8 cellular contexts compared by ENCODE assay signal in the genomic region with DNA sequence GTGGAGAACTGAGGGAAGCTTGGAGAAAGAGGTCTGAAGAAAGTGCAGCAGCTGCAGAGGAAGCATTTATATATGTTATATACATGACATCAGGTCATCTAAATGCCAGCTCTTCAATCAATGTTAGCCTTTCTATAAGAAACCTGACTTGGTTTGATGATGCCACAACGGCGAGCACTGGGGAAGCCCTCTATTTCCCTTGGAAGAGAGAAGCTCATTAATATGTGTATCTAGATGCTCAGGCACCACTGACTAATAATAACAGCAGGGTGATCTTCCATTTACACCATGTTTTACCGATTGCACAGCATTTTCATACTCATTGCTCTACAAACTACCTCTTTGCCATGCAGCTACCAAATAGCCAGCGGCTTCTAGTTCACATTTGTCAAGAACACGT. TPM values are rescaled to one million over a fixed set of nuclear protein-coding genes. Genes with fewer than 3 reads are reported as not detected.
DNase-seq lines count a peak whose midpoint lies in the region; ATAC-seq, FAIRE-seq and TF ChIP-seq lines count a peak whose summit lies in the region.

No MANE protein-coding gene starts in this region.

- no peaks in the 10 kb centered on the region for H3K27me3 Mint-ChIP-seq in mesothelial cell of epicardium (ENCODE audit: low read depth)

- peak overlapping the region; percentile 55 for H3K4me3 ChIP-seq in A549
- peak overlapping the region; percentile 79 for H3K4me3 ChIP-seq in HUES64 (ENCODE audit: low read length)
- H3K4me3 ChIP-seq in brain microvascular endothelial cell (ENCODE audit: low read depth, low read length) = peak overlapping the region; percentile 97

- H3K4me1 Mint-ChIP-seq in mesothelial cell of epicardium = peaks cover 20% of the 10 kb centered on the region

- no peak for TF ChIP-seq RAD21 in A549 (conservative IDR thresholded peaks at IDR 0.05 in 1 of 2, IDR thresholded peaks at IDR 0.05 in 1 of 2)

- peak overlapping the region; percentile 97 for H3K4me3 Mint-ChIP-seq in mesothelial cell of epicardium

- no peak for TF ChIP-seq POLR2A in A549 (IDR thresholded peaks at IDR 0.05; ENCODE audit: low read length)

- H3K9me3 Mint-ChIP-seq in mesothelial cell of epicardium = peaks cover 7% of the 10 kb centered on the region

- H3K27ac ChIP-seq in A549 (peak overlapping the region; percentile 64 to 87), HUES64 (ENCODE audit: low read depth, low read length) (no peak overlapping the region), brain microvascular endothelial cell (no peak overlapping the region)

- H3K9ac ChIP-seq in HUES64 (ENCODE audit: low read depth, low read length) = peak overlapping the region; percentile 67

- TF ChIP-seq EP300 in A549 (IDR thresholded peaks at IDR 0.05) = no peak

- CTCF ChIA-PET in A549 (lab: Yijun Ruan, JAX) = interaction anchor here (0.6 to 11.4 kb wide), 9 partner anchors 14 to 300 kb away, joined by 3 to 85 read pairs (median 3); no protein-coding TSS in a partner anchor

- no peak for TF ChIP-seq CTCF in A549 (IDR thresholded peaks at IDR 0.05)
- no peak for TF ChIP-seq CTCF in brain microvascular endothelial cell (IDR thresholded peaks at IDR 0.05; ENCODE audit: low read depth, low read length, missing control alignments)
- TF ChIP-seq CTCF in mesothelial cell of epicardium (IDR thresholded peaks at IDR 0.05; ENCODE audit: unreplicated experiment) = no peak

- H3K27me3 ChIP-seq in HUES64 (ENCODE audit: insufficient read depth, low read length) (no peaks in the 10 kb centered on the region), brain microvascular endothelial cell (replicated peaks) (no peaks in the 10 kb centered on the region)

- peak overlapping the region; percentile 91 for H3K4me2 ChIP-seq in A549

- in situ Hi-C loops in brain microvascular endothelial cell (cut with HindIII; ENCODE audit: low pct_ligation_motif_present, low sequenced_read_pairs) = no loop called here

- FAIRE-seq in A549 (lab: Jason Lieb, UNC) = no peak

- H3K36me3 ChIP-seq in HUES64 (ENCODE audit: insufficient read depth, low read length) (peaks cover 21% of the 10 kb centered on the region; the same call in 1 of the 2 replicates), brain microvascular endothelial cell (replicated peaks) (no peaks in the 10 kb centered on the region)

- POLR2A ChIA-PET in A549 (lab: Yijun Ruan, JAX) = no interaction called here

- ATAC-seq in A549 (peak; percentile 5 to 21; a peak in 3 of 6 replicates), HG02852 (IDR thresholded peaks at IDR 0.05; ENCODE audit: unreplicated experiment) (no peak)

- 37% methylated on average over 5 of the region's 5 CpGs for WGBS in A549 (ENCODE audit: missing lambda C conversion rate)
- 38% methylated on average over 5 of the region's 5 CpGs for WGBS in HUES64

- H3K27ac Mint-ChIP-seq in mesothelial cell of epicardium = peak overlapping the region; percentile 87

- H3K9me3 ChIP-seq in A549 = no peaks in the 10 kb centered on the region
- peaks cover 7% of the 10 kb centered on the region; the same call in 1 of the 2 replicates for H3K9me3 ChIP-seq in HUES64 (ENCODE audit: insufficient read depth, low read depth, low read length)

- H3K4me1 ChIP-seq in A549 (peaks cover 18% of the 10 kb centered on the region; the same call in 2 of the 3 replicates), HUES64 (ENCODE audit: insufficient read depth, low read length) (no peaks in the 10 kb centered on the region; the same call in 1 of the 2 replicates)

- DNase-seq in A549 (ENCODE audit: low read depth in 1 of 2, low spot score in 1 of 2) = no peak
- no peak for DNase-seq in brain microvascular endothelial cell
- no peak for DNase-seq in mesothelial cell of epicardium (ENCODE audit: low spot score in 2 of 2, unreplicated experiment in 2 of 2)
- no peak for DNase-seq in NCI-H446 (lab: John Stamatoyannopoulos, UW)
- DNase-seq in GM19240 (ENCODE audit: insufficient read length, low spot score) = no peak
- DNase-seq in hypothalamus (lab: John Stamatoyannopoulos, UW) = no peak

- H3K36me3 Mint-ChIP-seq in mesothelial cell of epicardium = peaks cover 17% of the 10 kb centered on the region

TF ChIP-seq in A549, 52 proteins besides CTCF, POLR2A, EP300 and RAD21:
- TF ChIP-seq MYC (IDR thresholded peaks at IDR 0.05; ENCODE audit: borderline replicate concordance, low read length) = no peak
TF ChIP-seq in A549: peak in this region for 0.

RNA-seq across cellular contexts. Expression of gene ACYP1, which starts 0.8 kb away (rescaled TPM):
- 26.5 and 36.7 TPM in 2 replicates for polyA plus RNA-seq in A549 (2011; rRNA removed)
- 24.6 and 36.2 TPM in 2 replicates for polyA plus RNA-seq in A549 (2012; cell fraction: cytosol; rRNA removed)
- polyA plus RNA-seq in A549 (2012; cell fraction: nucleus; rRNA removed) = 8.0 and 14.5 TPM in 2 replicates
- polyA plus RNA-seq in A549 (2017; fragmentation: RNase III; extraction: RNeasy Plus Mini Kit Qiagen cat#74134 plus additional on column Dnase treatment) = 30.0 to 34.3 TPM (median 33.3 TPM) in 3 replicates
- 3.4 and 3.9 TPM in 2 replicates for polyA minus RNA-seq in A549 (2011; rRNA and poly(A)+ RNA removed)
- polyA plus RNA-seq in HUES64 (2013, experiment 1 of 2) = 14.1 TPM
- 21.0 TPM for polyA plus RNA-seq in HUES64 (2013, experiment 2 of 2)
- 16.7 to 17.5 TPM (median 17.3 TPM) in 3 replicates for total RNA-seq in mesothelial cell of epicardium

RNA-seq across cellular contexts. Expression of gene ZC2HC1C, which starts 6.4 kb away (rescaled TPM):
- polyA plus RNA-seq in A549 (2011; rRNA removed) (2.4 and 2.7 TPM in 2 replicates), A549 (2017; fragmentation: RNase III; extraction: RNeasy Plus Mini Kit Qiagen cat#74134 plus additional on column Dnase treatment) (2.7 to 3.9 TPM (median 2.8 TPM) in 3 replicates)
- polyA plus RNA-seq in A549 (2012; cell fraction: cytosol; rRNA removed) = 0.98 and 1.2 TPM in 2 replicates
- polyA plus RNA-seq in A549 (2012; cell fraction: nucleus; rRNA removed) = 0.38 and 0.59 TPM in 2 replicates
- 1.1 and 1.5 TPM in 2 replicates for polyA minus RNA-seq in A549 (2011; rRNA and poly(A)+ RNA removed)
- 1.5 TPM for polyA plus RNA-seq in HUES64 (2013, experiment 1 of 2)
- 1.0 TPM for polyA plus RNA-seq in HUES64 (2013, experiment 2 of 2)
- total RNA-seq in mesothelial cell of epicardium = 2.3 to 3.6 TPM (median 2.4 TPM) in 3 replicates

RNA-seq across cellular contexts. Expression of gene MLH3, which starts 11.7 kb away (rescaled TPM):
- polyA plus RNA-seq in A549 (2011; rRNA removed) (30.8 and 32.3 TPM in 2 replicates), A549 (2017; fragmentation: RNase III; extraction: RNeasy Plus Mini Kit Qiagen cat#74134 plus additional on column Dnase treatment) (15.2 to 16.2 TPM (median 16.0 TPM) in 3 replicates)
- polyA plus RNA-seq in A549 (2012; cell fraction: cytosol; rRNA removed) = 8.4 and 9.1 TPM in 2 replicates
- polyA plus RNA-seq in A549 (2012; cell fraction: nucleus; rRNA removed) = 11.5 and 18.4 TPM in 2 replicates
- 36.8 and 41.8 TPM in 2 replicates for polyA minus RNA-seq in A549 (2011; rRNA and poly(A)+ RNA removed)
- polyA plus RNA-seq in HUES64 (2013, experiment 1 of 2) = 9.0 TPM
- polyA plus RNA-seq in HUES64 (2013, experiment 2 of 2) = 12.6 TPM
- total RNA-seq in mesothelial cell of epicardium = 40.3 to 47.4 TPM (median 47.0 TPM) in 3 replicates

Comparison
In these comparisons a context has a peak if more than half of its experiments do, and no peak if none do; other contexts are left out.
1. H3K27ac ChIP-seq: peak in A549 (2 of 2); none in HUES64 (single experiment) and brain microvascular endothelial cell (single experiment).
2. Peak in every context shown above with its lines, with median percentiles within 50 percentile points of each other: H3K4me3 ChIP-seq.